1 cellular context compared by ENCODE assay signal in the genomic region with DNA sequence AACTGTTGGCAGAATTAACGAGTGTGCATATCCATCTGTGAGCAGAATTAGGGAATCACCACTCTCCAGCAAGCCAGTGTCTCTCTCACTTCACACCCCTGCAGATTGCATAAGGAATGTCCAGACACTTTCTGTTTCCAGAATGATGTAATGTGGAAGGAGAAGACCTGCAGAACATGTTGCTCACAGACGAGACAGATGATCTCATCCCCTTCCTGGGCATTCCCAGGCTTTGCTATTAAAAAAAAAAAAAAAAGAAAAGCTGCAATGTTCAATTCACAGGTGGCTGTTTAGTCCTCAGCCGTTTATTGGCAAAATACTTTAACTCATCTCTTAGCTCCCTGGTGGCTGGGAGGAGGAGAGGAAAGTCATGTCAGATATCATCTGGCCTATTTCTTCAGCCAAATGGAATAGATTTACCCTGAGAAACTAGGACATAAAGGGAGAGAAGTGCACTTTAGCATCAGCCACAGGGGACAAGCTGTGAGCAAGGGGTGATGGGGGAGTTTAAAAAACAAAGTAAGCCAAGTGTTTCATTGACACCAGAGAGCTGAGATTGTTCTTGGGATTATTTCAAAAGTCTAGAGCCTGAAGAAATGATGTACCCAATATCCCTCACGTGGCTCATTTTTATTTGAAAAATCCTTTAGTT.
TF ChIP-seq lines count a peak whose summit lies in the region.

No MANE protein-coding gene starts in this region.

TF ChIP-seq in HEK293, 187 proteins besides CTCF, POLR2A, EP300 and RAD21 (continued from another document and continues in another):
- TF ChIP-seq ZNF48 (tag by site-specific recombination; IDR thresholded peaks at IDR 0.05) = no peak
- TF ChIP-seq ZNF777 (tag by site-specific recombination; IDR thresholded peaks at IDR 0.05; ENCODE audit: borderline replicate concordance) = no peak
- TF ChIP-seq ZNF214 (tag by site-specific recombination; IDR thresholded peaks at IDR 0.05; ENCODE audit: borderline replicate concordance) = no peak
- TF ChIP-seq GLIS1 (tag by site-specific recombination; IDR thresholded peaks at IDR 0.05) = no peak
- TF ChIP-seq, protein P1, sequence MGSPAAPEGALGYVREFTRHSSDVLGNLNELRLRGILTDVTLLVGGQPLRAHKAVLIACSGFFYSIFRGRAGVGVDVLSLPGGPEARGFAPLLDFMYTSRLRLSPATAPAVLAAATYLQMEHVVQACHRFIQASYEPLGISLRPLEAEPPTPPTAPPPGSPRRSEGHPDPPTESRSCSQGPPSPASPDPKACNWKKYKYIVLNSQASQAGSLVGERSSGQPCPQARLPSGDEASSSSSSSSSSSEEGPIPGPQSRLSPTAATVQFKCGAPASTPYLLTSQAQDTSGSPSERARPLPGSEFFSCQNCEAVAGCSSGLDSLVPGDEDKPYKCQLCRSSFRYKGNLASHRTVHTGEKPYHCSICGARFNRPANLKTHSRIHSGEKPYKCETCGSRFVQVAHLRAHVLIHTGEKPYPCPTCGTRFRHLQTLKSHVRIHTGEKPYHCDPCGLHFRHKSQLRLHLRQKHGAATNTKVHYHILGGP (tag by site-specific recombination; IDR thresholded peaks at IDR 0.05) = no peak
- TF ChIP-seq, protein P2, sequence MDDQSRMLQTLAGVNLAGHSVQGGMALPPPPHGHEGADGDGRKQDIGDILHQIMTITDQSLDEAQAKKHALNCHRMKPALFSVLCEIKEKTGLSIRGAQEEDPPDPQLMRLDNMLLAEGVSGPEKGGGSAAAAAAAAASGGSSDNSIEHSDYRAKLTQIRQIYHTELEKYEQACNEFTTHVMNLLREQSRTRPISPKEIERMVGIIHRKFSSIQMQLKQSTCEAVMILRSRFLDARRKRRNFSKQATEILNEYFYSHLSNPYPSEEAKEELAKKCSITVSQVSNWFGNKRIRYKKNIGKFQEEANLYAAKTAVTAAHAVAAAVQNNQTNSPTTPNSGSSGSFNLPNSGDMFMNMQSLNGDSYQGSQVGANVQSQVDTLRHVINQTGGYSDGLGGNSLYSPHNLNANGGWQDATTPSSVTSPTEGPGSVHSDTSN (CRISPR knock-in tag; IDR thresholded peaks at IDR 0.05) = no peak
- no peak for TF ChIP-seq ZNF510 (tag by site-specific recombination; IDR thresholded peaks at IDR 0.05; ENCODE audit: insufficient replicate concordance)
- TF ChIP-seq, protein P3, sequence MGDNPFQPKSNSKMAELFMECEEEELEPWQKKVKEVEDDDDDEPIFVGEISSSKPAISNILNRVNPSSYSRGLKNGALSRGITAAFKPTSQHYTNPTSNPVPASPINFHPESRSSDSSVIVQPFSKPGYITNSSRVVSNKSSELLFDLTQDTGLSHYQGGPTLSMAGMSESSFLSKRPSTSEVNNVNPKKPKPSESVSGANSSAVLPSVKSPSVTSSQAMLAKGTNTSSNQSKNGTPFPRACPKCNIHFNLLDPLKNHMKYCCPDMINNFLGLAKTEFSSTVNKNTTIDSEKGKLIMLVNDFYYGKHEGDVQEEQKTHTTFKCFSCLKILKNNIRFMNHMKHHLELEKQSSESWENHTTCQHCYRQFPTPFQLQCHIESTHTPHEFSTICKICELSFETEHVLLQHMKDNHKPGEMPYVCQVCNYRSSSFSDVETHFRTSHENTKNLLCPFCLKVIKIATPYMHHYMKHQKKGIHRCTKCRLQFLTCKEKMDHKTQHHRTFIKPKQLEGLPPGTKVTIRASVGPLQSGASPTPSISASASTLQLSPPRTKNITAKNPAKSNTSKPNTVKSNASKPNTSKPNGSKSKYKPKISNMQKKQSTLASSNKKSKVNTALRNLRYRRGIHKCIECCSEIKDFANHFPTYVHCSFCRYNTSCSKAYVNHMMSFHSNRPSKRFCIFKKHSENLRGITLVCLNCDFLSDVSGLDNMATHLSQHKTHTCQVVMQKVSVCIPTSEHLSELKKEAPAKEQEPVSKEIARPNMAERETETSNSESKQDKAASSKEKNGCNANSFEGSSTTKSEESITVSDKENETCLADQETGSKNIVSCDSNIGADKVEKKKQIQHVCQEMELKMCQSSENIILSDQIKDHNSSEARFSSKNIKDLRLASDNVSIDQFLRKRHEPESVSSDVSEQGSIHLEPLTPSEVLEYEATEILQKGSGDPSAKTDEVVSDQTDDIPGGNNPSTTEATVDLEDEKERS (tag by site-specific recombination; IDR thresholded peaks at IDR 0.05) = no peak
- no peak for TF ChIP-seq ZNF133 (tag by site-specific recombination; IDR thresholded peaks at IDR 0.05)
- TF ChIP-seq ZNF521 (tag by site-specific recombination; IDR thresholded peaks at IDR 0.05) = no peak
- no peak for TF ChIP-seq ZNF664 (tag by site-specific recombination; IDR thresholded peaks at IDR 0.05)
- TF ChIP-seq, protein P4, sequence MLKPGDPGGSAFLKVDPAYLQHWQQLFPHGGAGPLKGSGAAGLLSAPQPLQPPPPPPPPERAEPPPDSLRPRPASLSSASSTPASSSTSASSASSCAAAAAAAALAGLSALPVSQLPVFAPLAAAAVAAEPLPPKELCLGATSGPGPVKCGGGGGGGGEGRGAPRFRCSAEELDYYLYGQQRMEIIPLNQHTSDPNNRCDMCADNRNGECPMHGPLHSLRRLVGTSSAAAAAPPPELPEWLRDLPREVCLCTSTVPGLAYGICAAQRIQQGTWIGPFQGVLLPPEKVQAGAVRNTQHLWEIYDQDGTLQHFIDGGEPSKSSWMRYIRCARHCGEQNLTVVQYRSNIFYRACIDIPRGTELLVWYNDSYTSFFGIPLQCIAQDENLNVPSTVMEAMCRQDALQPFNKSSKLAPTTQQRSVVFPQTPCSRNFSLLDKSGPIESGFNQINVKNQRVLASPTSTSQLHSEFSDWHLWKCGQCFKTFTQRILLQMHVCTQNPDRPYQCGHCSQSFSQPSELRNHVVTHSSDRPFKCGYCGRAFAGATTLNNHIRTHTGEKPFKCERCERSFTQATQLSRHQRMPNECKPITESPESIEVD (tag by site-specific recombination; IDR thresholded peaks at IDR 0.05) = peak; percentile 60
- no peak for TF ChIP-seq IKZF3 (tag by site-specific recombination; IDR thresholded peaks at IDR 0.05)
- TF ChIP-seq ZNF350 (tag by site-specific recombination; IDR thresholded peaks at IDR 0.05) = no peak
- no peak for TF ChIP-seq ZNF404 (tag by site-specific recombination; IDR thresholded peaks at IDR 0.05)
- TF ChIP-seq ZNF600 (tag by site-specific recombination; IDR thresholded peaks at IDR 0.05) = peak; percentile 73; the same call in 1 of the 2 replicates
- TF ChIP-seq, protein P5, sequence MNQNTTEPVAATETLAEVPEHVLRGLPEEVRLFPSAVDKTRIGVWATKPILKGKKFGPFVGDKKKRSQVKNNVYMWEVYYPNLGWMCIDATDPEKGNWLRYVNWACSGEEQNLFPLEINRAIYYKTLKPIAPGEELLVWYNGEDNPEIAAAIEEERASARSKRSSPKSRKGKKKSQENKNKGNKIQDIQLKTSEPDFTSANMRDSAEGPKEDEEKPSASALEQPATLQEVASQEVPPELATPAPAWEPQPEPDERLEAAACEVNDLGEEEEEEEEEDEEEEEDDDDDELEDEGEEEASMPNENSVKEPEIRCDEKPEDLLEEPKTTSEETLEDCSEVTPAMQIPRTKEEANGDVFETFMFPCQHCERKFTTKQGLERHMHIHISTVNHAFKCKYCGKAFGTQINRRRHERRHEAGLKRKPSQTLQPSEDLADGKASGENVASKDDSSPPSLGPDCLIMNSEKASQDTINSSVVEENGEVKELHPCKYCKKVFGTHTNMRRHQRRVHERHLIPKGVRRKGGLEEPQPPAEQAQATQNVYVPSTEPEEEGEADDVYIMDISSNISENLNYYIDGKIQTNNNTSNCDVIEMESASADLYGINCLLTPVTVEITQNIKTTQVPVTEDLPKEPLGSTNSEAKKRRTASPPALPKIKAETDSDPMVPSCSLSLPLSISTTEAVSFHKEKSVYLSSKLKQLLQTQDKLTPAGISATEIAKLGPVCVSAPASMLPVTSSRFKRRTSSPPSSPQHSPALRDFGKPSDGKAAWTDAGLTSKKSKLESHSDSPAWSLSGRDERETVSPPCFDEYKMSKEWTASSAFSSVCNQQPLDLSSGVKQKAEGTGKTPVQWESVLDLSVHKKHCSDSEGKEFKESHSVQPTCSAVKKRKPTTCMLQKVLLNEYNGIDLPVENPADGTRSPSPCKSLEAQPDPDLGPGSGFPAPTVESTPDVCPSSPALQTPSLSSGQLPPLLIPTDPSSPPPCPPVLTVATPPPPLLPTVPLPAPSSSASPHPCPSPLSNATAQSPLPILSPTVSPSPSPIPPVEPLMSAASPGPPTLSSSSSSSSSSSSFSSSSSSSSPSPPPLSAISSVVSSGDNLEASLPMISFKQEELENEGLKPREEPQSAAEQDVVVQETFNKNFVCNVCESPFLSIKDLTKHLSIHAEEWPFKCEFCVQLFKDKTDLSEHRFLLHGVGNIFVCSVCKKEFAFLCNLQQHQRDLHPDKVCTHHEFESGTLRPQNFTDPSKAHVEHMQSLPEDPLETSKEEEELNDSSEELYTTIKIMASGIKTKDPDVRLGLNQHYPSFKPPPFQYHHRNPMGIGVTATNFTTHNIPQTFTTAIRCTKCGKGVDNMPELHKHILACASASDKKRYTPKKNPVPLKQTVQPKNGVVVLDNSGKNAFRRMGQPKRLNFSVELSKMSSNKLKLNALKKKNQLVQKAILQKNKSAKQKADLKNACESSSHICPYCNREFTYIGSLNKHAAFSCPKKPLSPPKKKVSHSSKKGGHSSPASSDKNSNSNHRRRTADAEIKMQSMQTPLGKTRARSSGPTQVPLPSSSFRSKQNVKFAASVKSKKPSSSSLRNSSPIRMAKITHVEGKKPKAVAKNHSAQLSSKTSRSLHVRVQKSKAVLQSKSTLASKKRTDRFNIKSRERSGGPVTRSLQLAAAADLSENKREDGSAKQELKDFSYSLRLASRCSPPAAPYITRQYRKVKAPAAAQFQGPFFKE (tag by site-specific recombination; IDR thresholded peaks at IDR 0.05; ENCODE audit: borderline replicate concordance) = no peak
- peak; percentile 53; the same call in 1 of the 2 replicates for TF ChIP-seq ZNF324 (tag by site-specific recombination; IDR thresholded peaks at IDR 0.05)
- TF ChIP-seq, protein P6, sequence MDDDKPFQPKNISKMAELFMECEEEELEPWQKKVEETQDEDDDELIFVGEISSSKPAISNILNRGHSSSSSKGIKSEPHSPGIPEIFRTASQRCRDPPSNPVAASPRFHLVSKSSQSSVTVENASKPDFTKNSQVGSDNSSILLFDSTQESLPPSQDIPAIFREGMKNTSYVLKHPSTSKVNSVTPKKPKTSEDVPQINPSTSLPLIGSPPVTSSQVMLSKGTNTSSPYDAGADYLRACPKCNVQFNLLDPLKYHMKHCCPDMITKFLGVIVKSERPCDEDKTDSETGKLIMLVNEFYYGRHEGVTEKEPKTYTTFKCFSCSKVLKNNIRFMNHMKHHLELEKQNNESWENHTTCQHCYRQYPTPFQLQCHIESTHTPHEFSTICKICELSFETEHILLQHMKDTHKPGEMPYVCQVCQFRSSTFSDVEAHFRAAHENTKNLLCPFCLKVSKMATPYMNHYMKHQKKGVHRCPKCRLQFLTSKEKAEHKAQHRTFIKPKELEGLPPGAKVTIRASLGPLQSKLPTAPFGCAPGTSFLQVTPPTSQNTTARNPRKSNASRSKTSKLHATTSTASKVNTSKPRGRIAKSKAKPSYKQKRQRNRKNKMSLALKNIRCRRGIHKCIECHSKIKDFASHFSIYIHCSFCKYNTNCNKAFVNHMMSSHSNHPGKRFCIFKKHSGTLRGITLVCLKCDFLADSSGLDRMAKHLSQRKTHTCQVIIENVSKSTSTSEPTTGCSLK (tag by site-specific recombination; IDR thresholded peaks at IDR 0.05) = no peak
- peak; percentile 54; the same call in 1 of the 2 replicates for TF ChIP-seq ZNF558 (tag by site-specific recombination; IDR thresholded peaks at IDR 0.05)
- no peak for TF ChIP-seq ZNF426 (tag by site-specific recombination; IDR thresholded peaks at IDR 0.05)
- TF ChIP-seq PRDM1 (tag by site-specific recombination; IDR thresholded peaks at IDR 0.05) = peak; percentile 82
- TF ChIP-seq ZNF132 (tag by site-specific recombination; IDR thresholded peaks at IDR 0.05; ENCODE audit: borderline replicate concordance) = no peak
- TF ChIP-seq, protein P7, sequence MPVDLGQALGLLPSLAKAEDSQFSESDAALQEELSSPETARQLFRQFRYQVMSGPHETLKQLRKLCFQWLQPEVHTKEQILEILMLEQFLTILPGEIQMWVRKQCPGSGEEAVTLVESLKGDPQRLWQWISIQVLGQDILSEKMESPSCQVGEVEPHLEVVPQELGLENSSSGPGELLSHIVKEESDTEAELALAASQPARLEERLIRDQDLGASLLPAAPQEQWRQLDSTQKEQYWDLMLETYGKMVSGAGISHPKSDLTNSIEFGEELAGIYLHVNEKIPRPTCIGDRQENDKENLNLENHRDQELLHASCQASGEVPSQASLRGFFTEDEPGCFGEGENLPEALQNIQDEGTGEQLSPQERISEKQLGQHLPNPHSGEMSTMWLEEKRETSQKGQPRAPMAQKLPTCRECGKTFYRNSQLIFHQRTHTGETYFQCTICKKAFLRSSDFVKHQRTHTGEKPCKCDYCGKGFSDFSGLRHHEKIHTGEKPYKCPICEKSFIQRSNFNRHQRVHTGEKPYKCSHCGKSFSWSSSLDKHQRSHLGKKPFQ (tag by site-specific recombination; IDR thresholded peaks at IDR 0.05) = peak; percentile 64; the same call in 1 of the 2 replicates
- TF ChIP-seq WT1 (tag by site-specific recombination; IDR thresholded peaks at IDR 0.05) = no peak
- TF ChIP-seq FEZF1 (tag by site-specific recombination; IDR thresholded peaks at IDR 0.05) = peak; percentile 69
- TF ChIP-seq, protein P8, sequence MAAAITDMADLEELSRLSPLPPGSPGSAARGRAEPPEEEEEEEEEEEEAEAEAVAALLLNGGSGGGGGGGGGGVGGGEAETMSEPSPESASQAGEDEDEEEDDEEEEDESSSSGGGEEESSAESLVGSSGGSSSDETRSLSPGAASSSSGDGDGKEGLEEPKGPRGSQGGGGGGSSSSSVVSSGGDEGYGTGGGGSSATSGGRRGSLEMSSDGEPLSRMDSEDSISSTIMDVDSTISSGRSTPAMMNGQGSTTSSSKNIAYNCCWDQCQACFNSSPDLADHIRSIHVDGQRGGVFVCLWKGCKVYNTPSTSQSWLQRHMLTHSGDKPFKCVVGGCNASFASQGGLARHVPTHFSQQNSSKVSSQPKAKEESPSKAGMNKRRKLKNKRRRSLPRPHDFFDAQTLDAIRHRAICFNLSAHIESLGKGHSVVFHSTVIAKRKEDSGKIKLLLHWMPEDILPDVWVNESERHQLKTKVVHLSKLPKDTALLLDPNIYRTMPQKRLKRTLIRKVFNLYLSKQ (tag by site-specific recombination; IDR thresholded peaks at IDR 0.05; ENCODE audit: borderline replicate concordance) = no peak
- TF ChIP-seq ZNF473 (tag by site-specific recombination; IDR thresholded peaks at IDR 0.05) = no peak
- peak; percentile 30 for TF ChIP-seq ZNF335 (tag by site-specific recombination; conservative IDR thresholded peaks at IDR 0.05)
- TF ChIP-seq, protein P9, sequence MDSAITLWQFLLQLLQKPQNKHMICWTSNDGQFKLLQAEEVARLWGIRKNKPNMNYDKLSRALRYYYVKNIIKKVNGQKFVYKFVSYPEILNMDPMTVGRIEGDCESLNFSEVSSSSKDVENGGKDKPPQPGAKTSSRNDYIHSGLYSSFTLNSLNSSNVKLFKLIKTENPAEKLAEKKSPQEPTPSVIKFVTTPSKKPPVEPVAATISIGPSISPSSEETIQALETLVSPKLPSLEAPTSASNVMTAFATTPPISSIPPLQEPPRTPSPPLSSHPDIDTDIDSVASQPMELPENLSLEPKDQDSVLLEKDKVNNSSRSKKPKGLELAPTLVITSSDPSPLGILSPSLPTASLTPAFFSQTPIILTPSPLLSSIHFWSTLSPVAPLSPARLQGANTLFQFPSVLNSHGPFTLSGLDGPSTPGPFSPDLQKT (IDR thresholded peaks at IDR 0.05; ENCODE audit: borderline replicate concordance, low read depth, low read length) = no peak
- TF ChIP-seq ZNF174 (tag by site-specific recombination; IDR thresholded peaks at IDR 0.05) = no peak
- TF ChIP-seq, protein P10, sequence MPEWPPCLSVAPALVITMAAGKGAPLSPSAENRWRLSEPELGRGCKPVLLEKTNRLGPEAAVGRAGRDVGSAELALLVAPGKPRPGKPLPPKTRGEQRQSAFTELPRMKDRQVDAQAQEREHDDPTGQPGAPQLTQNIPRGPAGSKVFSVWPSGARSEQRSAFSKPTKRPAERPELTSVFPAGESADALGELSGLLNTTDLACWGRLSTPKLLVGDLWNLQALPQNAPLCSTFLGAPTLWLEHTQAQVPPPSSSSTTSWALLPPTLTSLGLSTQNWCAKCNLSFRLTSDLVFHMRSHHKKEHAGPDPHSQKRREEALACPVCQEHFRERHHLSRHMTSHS (tag by site-specific recombination; IDR thresholded peaks at IDR 0.05) = no peak
- TF ChIP-seq ZNF707 (tag by site-specific recombination; IDR thresholded peaks at IDR 0.05) = no peak
